ENCODE assay signal across 19 cellular contexts in genomic region chr5:89826938-89827337, GRCh38.
DNase-seq lines count a peak whose midpoint lies in the region; ATAC-seq, FAIRE-seq and TF ChIP-seq lines count a peak whose summit lies in the region.
"Had no signal": no experiment of that assay in that cellular context is flagged by ENCODE, and none has a peak within 500 bp of the region (broad histone marks: within the 10 kb centered on the region; RNA-seq: fewer than 3 reads in every experiment).

No MANE protein-coding gene starts in this region.

- H3K4me2 ChIP-seq in GM23248 (ENCODE audit: unreplicated experiment): no peak overlapping the region

- DNase-seq in GM23248 (no peak), MV-4-11 (lab: John Stamatoyannopoulos, UW) (peak; percentile 79), WTC11 (ENCODE audit: low spot score) (no peak), psoas muscle (no peak), AG08395 (ENCODE audit: low spot score) (no peak), HTR-8/SVneo (ENCODE audit: insufficient read length, low spot score) (no peak)
- DNase-seq in CD4-positive, alpha-beta memory T cell: no peak
- DNase-seq: Caco-2; CD4-positive, CD25-positive, alpha-beta regulatory T cell; GDM1; GOT3; NCI-H1417; NCI-H187; NCI-H2107; NCI-H510A; NCI-H748 treated with DMSO at 0.1 percent for 48 hours had no signal

- H3K4me1 ChIP-seq in GM23248 (ENCODE audit: insufficient read depth) (no peaks in the 10 kb centered on the region), psoas muscle (no peaks in the 10 kb centered on the region)
- no peaks in the 10 kb centered on the region for H3K4me1 ChIP-seq in CD4-positive, alpha-beta memory T cell (ENCODE audit: insufficient read depth, low read length)
- H3K4me1 ChIP-seq: Caco-2 had no signal

- H3K36me3 ChIP-seq in GM23248 (ENCODE audit: low read depth) (no peaks in the 10 kb centered on the region), psoas muscle (ENCODE audit: insufficient read depth in 1 of 2, low read depth in 1 of 2) (no peaks in the 10 kb centered on the region)
- H3K36me3 ChIP-seq in CD4-positive, alpha-beta memory T cell (ENCODE audit: insufficient read depth, low read length): no peaks in the 10 kb centered on the region

- POLR2A ChIA-PET in WTC11 (lab: Charles Lee): no interaction called here
- POLR2A ChIA-PET in CD4-positive, alpha-beta memory T cell (lab: Charles Lee; ENCODE audit: partially characterized antibody): no interaction called here

- no peaks in the 10 kb centered on the region for H3K36me3 Mint-ChIP-seq in WTC11
- no peaks in the 10 kb centered on the region for H3K36me3 Mint-ChIP-seq in CD4-positive, alpha-beta memory T cell
- H3K36me3 Mint-ChIP-seq: CD4-positive, CD25-positive, alpha-beta regulatory T cell had no signal

- peaks cover 12% of the 10 kb centered on the region for H3K9me3 Mint-ChIP-seq in WTC11
- H3K9me3 Mint-ChIP-seq in CD4-positive, alpha-beta memory T cell: peaks cover 0 to 9% (median 4%) of the 10 kb centered on the region in 8 donors

- intact Hi-C loops in psoas muscle (cut with DNase I): no loop called here
- intact Hi-C loops in CD4-positive, alpha-beta memory T cell (cut with micrococcal nuclease): no loop called here

- H3K27me3 Mint-ChIP-seq in WTC11 (ENCODE audit: low read depth): no peaks in the 10 kb centered on the region
- no peaks in the 10 kb centered on the region for H3K27me3 Mint-ChIP-seq in CD4-positive, alpha-beta memory T cell
- H3K27me3 Mint-ChIP-seq: CD4-positive, CD25-positive, alpha-beta regulatory T cell had no signal

- H3K9me3 ChIP-seq in GM23248 (ENCODE audit: low read depth): no peaks in the 10 kb centered on the region
- H3K9me3 ChIP-seq in psoas muscle: no peaks in the 10 kb centered on the region
- H3K9me3 ChIP-seq in CD4-positive, alpha-beta memory T cell (ENCODE audit: control insufficient read depth in 1 of 2, low read length in 2 of 2): no peaks in the 10 kb centered on the region
- H3K9me3 ChIP-seq: Caco-2 had no signal

- TF ChIP-seq CTCF in WTC11 (IDR thresholded peaks at IDR 0.05): no peak
- no peak for TF ChIP-seq CTCF in psoas muscle (IDR thresholded peaks at IDR 0.05)

- H3K9me2 ChIP-seq in GM23248 (ENCODE audit: insufficient read depth): peaks cover 5% of the 10 kb centered on the region; the same call in 1 of the 2 replicates

- ATAC-seq in WTC11: no peak
- no peak for ATAC-seq in psoas muscle
- no peak for ATAC-seq in esophagus mucosa
- ATAC-seq: Right ventricle myocardium inferior had no signal

- H2AFZ ChIP-seq in GM23248: peak overlapping the region; percentile 66

- peak overlapping the region; percentile 69; the same call in 1 of the 2 replicates for H3K27ac Mint-ChIP-seq in WTC11
- no peak overlapping the region for H3K27ac Mint-ChIP-seq in CD4-positive, alpha-beta memory T cell
- H3K27ac Mint-ChIP-seq: CD4-positive, CD25-positive, alpha-beta regulatory T cell had no signal

- 72 to 81% methylated on average over 8 of the region's 8 CpGs for WGBS in GM23248 (ENCODE audit: low coverage in 1 of 2, low lambda C conversion rate in 2 of 2, missing lambda C conversion rate in 2 of 2), 2 experiments
- WGBS in psoas muscle, 3 donors: 83 to 90% (median 86%) methylated on average over 8 of the region's 8 CpGs

- no peak for FAIRE-seq in HTR-8/SVneo (lab: Jason Lieb, UNC)
- FAIRE-seq: RCC 7860 had no signal

- no peaks in the 10 kb centered on the region for H3K79me2 ChIP-seq in GM23248 (ENCODE audit: insufficient read depth)

- no peak overlapping the region for H3K4me3 Mint-ChIP-seq in WTC11
- H3K4me3 Mint-ChIP-seq in CD4-positive, alpha-beta memory T cell: no peak overlapping the region
- H3K4me3 Mint-ChIP-seq: CD4-positive, CD25-positive, alpha-beta regulatory T cell had no signal

- H3K27me3 ChIP-seq in GM23248 (replicated peaks; ENCODE audit: insufficient read depth) (no peaks in the 10 kb centered on the region), psoas muscle (ENCODE audit: insufficient read depth in 3 of 3, low read length in 2 of 3) (no peaks in the 10 kb centered on the region)
- no peaks in the 10 kb centered on the region for H3K27me3 ChIP-seq in CD4-positive, alpha-beta memory T cell (ENCODE audit: insufficient read depth, low read length)

- H3K4me3 ChIP-seq in GM23248 (no peak overlapping the region; the same call in 1 of the 2 replicates), psoas muscle (peak overlapping the region; percentile 47)
- no peak overlapping the region for H3K4me3 ChIP-seq in CD4-positive, alpha-beta memory T cell (ENCODE audit: low read length in 2 of 2)

- H3K9ac ChIP-seq in GM23248: no peak overlapping the region

- no peaks in the 10 kb centered on the region for H4K20me1 ChIP-seq in GM23248 (ENCODE audit: insufficient read depth)

- peaks cover 15% of the 10 kb centered on the region for H3K4me1 Mint-ChIP-seq in WTC11
- no peaks in the 10 kb centered on the region for H3K4me1 Mint-ChIP-seq in CD4-positive, alpha-beta memory T cell
- H3K4me1 Mint-ChIP-seq: CD4-positive, CD25-positive, alpha-beta regulatory T cell had no signal

- CTCF ChIA-PET in WTC11 (lab: Charles Lee): no interaction called here
- CTCF ChIA-PET in CD4-positive, alpha-beta memory T cell (lab: Charles Lee; ENCODE audit: partially characterized antibody): no interaction called here

- in situ Hi-C loops in GM23248 (cut with MboI): no loop called here

- no peaks in the 10 kb centered on the region for H3F3A ChIP-seq in GM23248 (ENCODE audit: insufficient read depth)

- no peak overlapping the region for H3K27ac ChIP-seq in GM23248
- H3K27ac ChIP-seq in psoas muscle: no peak overlapping the region
- no peak overlapping the region for H3K27ac ChIP-seq in CD4-positive, alpha-beta memory T cell (ENCODE audit: low read depth, low read length)

TF ChIP-seq in WTC11, 78 proteins besides CTCF, POLR2A, EP300 and RAD21:
- TF ChIP-seq CBFB (CRISPR knock-in tag; IDR thresholded peaks at IDR 0.05; ENCODE audit: low read depth) (no peak), E2F4 (CRISPR knock-in tag; IDR thresholded peaks at IDR 0.05; ENCODE audit: borderline replicate concordance, low read depth) (no peak), ATF1 (CRISPR knock-in tag; IDR thresholded peaks at IDR 0.05) (no peak), ATF6 (CRISPR knock-in tag; IDR thresholded peaks at IDR 0.05) (no peak), PRRX2 (CRISPR knock-in tag; IDR thresholded peaks at IDR 0.05) (no peak)
TF ChIP-seq in WTC11: peak in this region for 0.
